ENCODE assay signal across 1 cellular context in the genomic region with DNA sequence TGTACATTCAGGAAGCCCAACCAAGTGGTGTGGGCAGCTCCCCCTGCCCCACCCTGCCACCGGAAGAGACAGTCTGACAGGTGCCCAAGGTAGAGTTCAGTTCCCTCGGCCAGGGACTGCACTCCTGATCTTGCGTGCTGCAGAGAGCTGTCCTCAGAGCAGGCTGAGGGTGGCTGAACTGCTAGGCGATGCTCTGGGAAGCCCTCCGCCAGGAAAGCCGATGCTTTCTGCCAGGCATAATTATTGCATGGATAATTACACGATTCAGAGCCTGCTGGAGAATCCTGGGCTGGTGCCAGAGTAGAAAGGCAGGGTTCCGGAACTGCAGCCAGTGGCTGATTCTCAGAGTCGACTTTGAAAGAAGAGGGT.
TF ChIP-seq lines count a peak whose summit lies in the region.

No MANE protein-coding gene starts in this region.

TF ChIP-seq in SK-N-SH, 30 proteins besides CTCF, POLR2A, EP300 and RAD21:
- TF ChIP-seq FOXM1 (IDR thresholded peaks at IDR 0.05; ENCODE audit: low read depth): no peak
- TF ChIP-seq, protein P1, sequence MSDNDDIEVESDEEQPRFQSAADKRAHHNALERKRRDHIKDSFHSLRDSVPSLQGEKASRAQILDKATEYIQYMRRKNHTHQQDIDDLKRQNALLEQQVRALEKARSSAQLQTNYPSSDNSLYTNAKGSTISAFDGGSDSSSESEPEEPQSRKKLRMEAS (IDR thresholded peaks at IDR 0.05; ENCODE audit: low read depth): no peak
- TF ChIP-seq GATA2 (CRISPR knock-in tag; IDR thresholded peaks at IDR 0.05): 0 out of 2 replicates have a peak, but pooled peaks have one; percentile 25
- TF ChIP-seq MEF2A (IDR thresholded peaks at IDR 0.05; ENCODE audit: borderline replicate concordance, low read depth): no peak
- peak; percentile 24; the same call in 1 of the 2 replicates for TF ChIP-seq MXI1 (IDR thresholded peaks at IDR 0.05; ENCODE audit: low read depth, low read length)
- TF ChIP-seq JUND (IDR thresholded peaks at IDR 0.05): no peak
- TF ChIP-seq NRF1 (IDR thresholded peaks at IDR 0.05; ENCODE audit: low read depth, low read length): no peak
- no peak for TF ChIP-seq TAF1 (IDR thresholded peaks at IDR 0.05; ENCODE audit: borderline replicate concordance, low read depth, low read length)
- no peak for TF ChIP-seq REST (IDR thresholded peaks at IDR 0.05; ENCODE audit: low read depth, low read length)
- no peak for TF ChIP-seq SMC3 (IDR thresholded peaks at IDR 0.05; ENCODE audit: low read depth, low read length)
- TF ChIP-seq YY1 (IDR thresholded peaks at IDR 0.05; ENCODE audit: low read depth): no peak
TF ChIP-seq in SK-N-SH: peak in this region for 2.
